24 cellular contexts compared by ENCODE assay signal in genomic region chr10:4819707-4820106, GRCh38.
"Had no signal": no experiment of that assay in that cellular context is flagged by ENCODE, and none has a peak within 500 bp of the region (broad histone marks: within the 10 kb centered on the region; RNA-seq: fewer than 3 reads in every experiment).

No MANE protein-coding gene starts in this region.

- H3K4me3 ChIP-seq: ascending aorta, heart right ventricle, left lung, neural progenitor cell, sigmoid colon, transverse colon, vagina had no signal

- ATAC-seq: activated CD4-positive, alpha-beta T cell treated with anti-CD3 and anti-CD28 coated beads for 36 hours; activated naive CD4-positive, alpha-beta T cell treated with anti-CD3 and anti-CD28 coated beads, Interleukin-2, amount 50 U/mL, for 72 hours; activated T-helper 17 cell treated with anti-CD3 and anti-CD28 coated beads, Interleukin-2, amount 50 U/mL, for 72 hours; heart right ventricle; left lung; naive thymus-derived CD8-positive, alpha-beta T cell; stimulated activated naive B cell treated with anti-CD40 and anti-IgM and Interleukin-4, amounts not matched to agents 10 μg/mL and 1 μg/mL and 100 μg/mL, for 72 hours; WTC11 had no signal

- H3K9ac ChIP-seq: neural progenitor cell had no signal

- H3K36me3 ChIP-seq: ascending aorta, brain microvascular endothelial cell, heart right ventricle, left lung, neural progenitor cell, sigmoid colon, transverse colon, vagina had no signal

- H3K27ac Mint-ChIP-seq: activated CD4-positive, alpha-beta T cell treated with anti-CD3 and anti-CD28 coated beads for 36 hours; activated naive CD4-positive, alpha-beta T cell treated with anti-CD3 and anti-CD28 coated beads, Interleukin-2, amount 50 U/mL, for 72 hours; activated T-cell treated with anti-CD3 and anti-CD28 coated beads, Interleukin-2, amount 50 U/mL, for 24 hours; activated T-helper 17 cell treated with anti-CD3 and anti-CD28 coated beads, Interleukin-2, amount 50 U/mL, for 72 hours; endodermal cell; naive thymus-derived CD8-positive, alpha-beta T cell; neural progenitor cell; stimulated activated naive B cell treated with anti-CD40 and anti-IgM and Interleukin-4, amounts not matched to agents 10 μg/mL and 1 μg/mL and 100 μg/mL, for 72 hours; WTC11 had no signal

- H3K4me1 ChIP-seq: ascending aorta had no signal

- H2AFZ ChIP-seq: neural progenitor cell had no signal

- H3K4me2 ChIP-seq: neural progenitor cell had no signal

- FAIRE-seq: colon had no signal

- H3K4me3 Mint-ChIP-seq: activated CD4-positive, alpha-beta T cell treated with anti-CD3 and anti-CD28 coated beads for 36 hours; activated T-cell treated with anti-CD3 and anti-CD28 coated beads, Interleukin-2, amount 50 U/mL, for 24 hours; activated T-helper 17 cell treated with anti-CD3 and anti-CD28 coated beads, Interleukin-2, amount 50 U/mL, for 72 hours; endodermal cell; naive thymus-derived CD8-positive, alpha-beta T cell; neural progenitor cell; stimulated activated naive B cell treated with anti-CD40 and anti-IgM and Interleukin-4, amounts not matched to agents 10 μg/mL and 1 μg/mL and 100 μg/mL, for 72 hours; WTC11 had no signal

- H3K36me3 Mint-ChIP-seq: activated naive CD4-positive, alpha-beta T cell treated with anti-CD3 and anti-CD28 coated beads, Interleukin-2, amount 50 U/mL, for 72 hours; naive thymus-derived CD8-positive, alpha-beta T cell; neural progenitor cell; stimulated activated naive B cell treated with anti-CD40 and anti-IgM and Interleukin-4, amounts not matched to agents 10 μg/mL and 1 μg/mL and 100 μg/mL, for 72 hours; WTC11 had no signal

- DNase-seq: activated CD4-positive, alpha-beta T cell treated with anti-CD3 and anti-CD28 coated beads for 36 hours; activated CD4-positive, alpha-beta T cell treated with anti-CD3 and anti-CD28 coated beads, Interleukin-2, amount 50 U/mL, for 4 hours; activated CD8-positive, alpha-beta memory T cell treated with anti-CD3 and anti-CD28 coated beads for 24 hours; activated CD8-positive, alpha-beta memory T cell treated with anti-CD3 and anti-CD28 coated beads, Interleukin-2, amount 50 U/mL, for 4 hours; activated T-cell treated with anti-CD3 and anti-CD28 coated beads, Interleukin-2, amount 50 U/mL, for 24 hours; brain microvascular endothelial cell; central memory CD4-positive, alpha-beta T cell; endodermal cell; heart right ventricle; left lung; naive thymus-derived CD8-positive, alpha-beta T cell; posterior cingulate gyrus; sigmoid colon; stimulated activated CD4-positive, alpha-beta T cell treated with anti-CD3 and anti-CD28 coated beads, Interleukin-2, amount 100 ng/mL, for 48 hours; stimulated activated CD8-positive, alpha-beta memory T cell treated with anti-CD3 and anti-CD28 coated beads, Interleukin-4, amount 100 ng/mL, for 48 hours; stimulated activated naive B cell treated with anti-CD40 and anti-IgM and Interleukin-4, amounts not matched to agents 10 μg/mL and 1 μg/mL and 100 μg/mL, for 72 hours; transverse colon had no signal

- H3K9me3 ChIP-seq: ascending aorta, left lung, sigmoid colon, transverse colon, vagina had no signal

- H3K9me3 Mint-ChIP-seq: activated naive CD4-positive, alpha-beta T cell treated with anti-CD3 and anti-CD28 coated beads, Interleukin-2, amount 50 U/mL, for 72 hours; activated T-cell treated with anti-CD3 and anti-CD28 coated beads, Interleukin-2, amount 50 U/mL, for 24 hours; activated T-helper 17 cell treated with anti-CD3 and anti-CD28 coated beads, Interleukin-2, amount 50 U/mL, for 72 hours; naive thymus-derived CD8-positive, alpha-beta T cell had no signal

- H3K27ac ChIP-seq: brain microvascular endothelial cell, left lung, neural progenitor cell, vagina had no signal

- H3K4me1 Mint-ChIP-seq: activated CD4-positive, alpha-beta T cell treated with anti-CD3 and anti-CD28 coated beads for 36 hours; activated T-helper 17 cell treated with anti-CD3 and anti-CD28 coated beads, Interleukin-2, amount 50 U/mL, for 72 hours; naive thymus-derived CD8-positive, alpha-beta T cell; stimulated activated naive B cell treated with anti-CD40 and anti-IgM and Interleukin-4, amounts not matched to agents 10 μg/mL and 1 μg/mL and 100 μg/mL, for 72 hours; WTC11 had no signal

- H3K27me3 ChIP-seq: ascending aorta, brain microvascular endothelial cell, heart right ventricle, left lung, neural progenitor cell, sigmoid colon, transverse colon, vagina had no signal
